ENCODE assay signal across 15 cellular contexts in genomic region chr12:98575013-98575412, GRCh38.
"Had no signal": no experiment of that assay in that cellular context is flagged by ENCODE, and none has a peak within 500 bp of the region (broad histone marks: within the 10 kb centered on the region; RNA-seq: fewer than 3 reads in every experiment).

No MANE protein-coding gene starts in this region.

- ATAC-seq: gastroesophageal sphincter, natural killer cell had no signal

- H3K4me3 ChIP-seq: esophagus squamous epithelium, gastroesophageal sphincter, sigmoid colon, skin epidermis, suprapubic skin, thyroid gland had no signal

- DNase-seq: central memory CD4-positive, alpha-beta T cell; effector memory CD4-positive, alpha-beta T cell; esophagus squamous epithelium; foreskin fibroblast; glutamatergic neuron; mammary epithelial cell; natural killer cell; posterior cingulate gyrus; sigmoid colon; stimulated activated CD4-positive, alpha-beta T cell treated with anti-CD3 and anti-CD28 coated beads, Interleukin-12 subunit alpha, Interleukin-12 subunit beta, amount 100 ng/mL, for 4 hours; stimulated activated naive CD4-positive, alpha-beta T cell treated with Interleukin-2 at 50 U/mL for 16 hours; thyroid gland had no signal

- H3K36me3 ChIP-seq: esophagus squamous epithelium, gastroesophageal sphincter, sigmoid colon, suprapubic skin, thyroid gland had no signal

- H3K9me3 ChIP-seq: esophagus squamous epithelium, gastroesophageal sphincter, sigmoid colon, suprapubic skin, thyroid gland had no signal

- H3K4me1 ChIP-seq: gastroesophageal sphincter, sigmoid colon, suprapubic skin, thyroid gland had no signal

- H3K27me3 ChIP-seq: esophagus squamous epithelium, gastroesophageal sphincter, sigmoid colon, suprapubic skin, thyroid gland had no signal

- H3K27ac ChIP-seq: esophagus squamous epithelium, gastroesophageal sphincter, sigmoid colon, skin epidermis, suprapubic skin, thyroid gland had no signal
